Comparison of ENCODE assay signal across 9 cellular contexts in the genomic region with DNA sequence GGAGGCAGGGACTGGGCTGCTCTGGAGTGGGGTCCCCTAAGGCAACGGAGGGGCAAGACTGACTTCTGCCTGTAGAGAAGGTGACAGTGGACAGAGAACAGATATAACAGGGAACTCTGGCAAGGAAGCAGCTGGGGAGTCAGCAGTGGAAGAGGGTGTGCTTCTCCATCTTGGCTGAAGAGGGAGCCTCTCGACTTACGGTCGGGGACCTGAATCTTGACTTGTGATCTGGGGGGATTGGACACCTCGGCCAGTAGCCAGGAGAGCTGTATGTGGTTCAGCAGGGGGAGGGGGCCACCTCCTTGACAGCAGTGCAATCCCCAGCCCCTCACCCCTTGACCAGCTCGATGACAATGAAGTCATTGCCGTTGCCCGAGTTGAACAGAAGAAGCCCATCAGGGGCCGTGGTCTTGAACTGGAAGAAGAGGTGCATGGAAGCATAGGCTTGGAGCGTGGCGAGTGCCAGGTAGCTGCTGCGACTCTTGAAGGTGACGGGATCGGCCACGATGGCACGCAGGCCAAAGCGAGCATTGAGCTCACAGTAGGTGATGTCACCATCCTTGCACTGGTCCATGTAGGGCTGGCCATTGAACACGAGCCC.
A peak's percentile ranks its signal among the peaks of the same experiment; 100 is the strongest.
DNase-seq lines count a peak whose midpoint lies in the region; TF ChIP-seq lines count a peak whose summit lies in the region.
"Had no signal": no experiment of that assay in that cellular context is flagged by ENCODE, and none has a peak within 500 bp of the region (broad histone marks: within the 10 kb centered on the region; RNA-seq: fewer than 3 reads in every experiment).

No MANE protein-coding gene starts in this region.

- TF ChIP-seq CTCF in fibroblast of lung (conservative IDR thresholded peaks at IDR 0.05 in 1 of 2, IDR thresholded peaks at IDR 0.05 in 1 of 2; ENCODE audit: low read depth in 1 of 2, low read length in 2 of 2): peak; percentile 41 to 59

- H3K27me3 ChIP-seq in fibroblast of lung (ENCODE audit: control insufficient read depth, insufficient read depth, low read length): peaks cover 15% of the 10 kb centered on the region

- no peaks in the 10 kb centered on the region for H3K4me1 ChIP-seq in fibroblast of lung (ENCODE audit: control insufficient read depth, extremely low read depth, insufficient read depth, low read length)

- no peaks in the 10 kb centered on the region for H3K79me2 ChIP-seq in fibroblast of lung (ENCODE audit: control insufficient read depth, insufficient read depth, low read length)

- no peak overlapping the region for H3K27ac ChIP-seq in fibroblast of lung (ENCODE audit: insufficient read depth, low read length)

- peak; percentile 33 for DNase-seq in SKM-1 treated with dmso at 0.1 percent for 144 hours (lab: John Stamatoyannopoulos, UW; ENCODE audit: unreplicated experiment)
- no peak for DNase-seq in SKM-1 (lab: John Stamatoyannopoulos, UW; ENCODE audit: unreplicated experiment)
- peak; percentile 10 for DNase-seq in NCI-H2196 treated with DMSO at 0.1 percent for 48 hours (lab: John Stamatoyannopoulos, UW; ENCODE audit: unreplicated experiment)
- peak; percentile 8 to 14 for DNase-seq in fibroblast of lung (ENCODE audit: low read depth in 2 of 2)
- peak; percentile 65 for DNase-seq in superior temporal gyrus (ENCODE audit: extremely low spot score)
- DNase-seq in activated gamma-delta T cell (lab: John Stamatoyannopoulos, UW): no peak
- DNase-seq in NCI-H2227 treated with DMSO at 0.1 percent for 48 hours (lab: John Stamatoyannopoulos, UW): no peak
- DNase-seq in stimulated activated CD4-positive, alpha-beta T cell treated with anti-CD3 and anti-CD28 coated beads, Interleukin-12 subunit alpha, Interleukin-12 subunit beta, amount 100 ng/mL, for 4 hours: no peak
- DNase-seq: NCI-H187 treated with DMSO at 0.1 percent for 48 hours had no signal

- no peaks in the 10 kb centered on the region for H3K9me3 ChIP-seq in fibroblast of lung (ENCODE audit: control insufficient read depth, insufficient read depth, low read depth, low read length)

- H3K36me3 ChIP-seq in fibroblast of lung (ENCODE audit: control insufficient read depth, insufficient read depth, low read length): no peaks in the 10 kb centered on the region

- H3K4me2 ChIP-seq in fibroblast of lung (ENCODE audit: extremely low read depth, insufficient read depth, low read length): no peak overlapping the region

- no peaks in the 10 kb centered on the region for H4K20me1 ChIP-seq in fibroblast of lung (ENCODE audit: control insufficient read depth, extremely low read depth, insufficient read depth, low read length)

- H3K4me3 ChIP-seq in fibroblast of lung (replicated peaks in 1 of 4; ENCODE audit: control extremely low read depth in 1 of 4, insufficient read depth in 1 of 4, low read depth in 3 of 4, low read length in 4 of 4): no peak overlapping the region

- no peak overlapping the region for H3K9ac ChIP-seq in fibroblast of lung (ENCODE audit: insufficient read depth, low read length)

- H2AFZ ChIP-seq in fibroblast of lung (ENCODE audit: low read length): no peak overlapping the region

Comparison
In these comparisons a context has a peak if more than half of its experiments do, and no peak if none do; other contexts are left out.
1. DNase-seq: peak in SKM-1 treated with dmso at 0.1 percent for 144 hours (single experiment), NCI-H2196 treated with DMSO at 0.1 percent for 48 hours (single experiment), fibroblast of lung (2 of 2) and superior temporal gyrus (single experiment); none in SKM-1 (single experiment), activated gamma-delta T cell (single experiment), NCI-H2227 treated with DMSO at 0.1 percent for 48 hours (single experiment) and stimulated activated CD4-positive, alpha-beta T cell treated with anti-CD3 and anti-CD28 coated beads, Interleukin-12 subunit alpha, Interleukin-12 subunit beta, amount 100 ng/mL, for 4 hours (single experiment).